18 cellular contexts compared by ENCODE assay signal in genomic region chr7:79034733-79035132, GRCh38.
DNase-seq lines count a peak whose midpoint lies in the region; ATAC-seq, FAIRE-seq and TF ChIP-seq lines count a peak whose summit lies in the region.
"Had no signal": no experiment of that assay in that cellular context is flagged by ENCODE, and none has a peak within 500 bp of the region (broad histone marks: within the 10 kb centered on the region; RNA-seq: fewer than 3 reads in every experiment).

No MANE protein-coding gene starts in this region.

- H3K9me3 ChIP-seq in breast epithelium (no peaks in the 10 kb centered on the region), H1 (ENCODE audit: insufficient read depth in 2 of 2, low read depth in 1 of 2, low read length in 1 of 2) (no peaks in the 10 kb centered on the region)
- H3K9me3 ChIP-seq: Caco-2 had no signal

- no TSS peak for BruUV-seq in MCF 10A (replicated peaks; lab: Mats Ljungman, UMichigan)

- WGBS in H1 (ENCODE audit: extremely low coverage in 1 of 2, insufficient coverage in 1 of 2, insufficient read length in 1 of 2, insufficient replicate concordance in 2 of 2, low coverage in 1 of 2, low lambda C conversion rate in 2 of 2, missing lambda C conversion rate in 1 of 2), 2 experiments, result 89% methylated on average over 5 of the region's 5 CpGs; no CpG with 5 or more reads in 1 of the 2 experiments

- no peak overlapping the region for H3K4me3 ChIP-seq in breast epithelium
- H3K4me3 ChIP-seq in H1 (ENCODE audit: extremely low read depth in 1 of 4, insufficient read depth in 2 of 4, low read depth in 3 of 4, low read length in 4 of 4), result no peak overlapping the region
- H3K4me3 ChIP-seq: GM23248 had no signal

- DNase-seq in MCF 10A (ENCODE audit: unreplicated experiment), result peak; percentile 2
- no peak for DNase-seq in breast epithelium (ENCODE audit: low spot score in 2 of 2)
- peak; percentile 52 for DNase-seq in NCI-H2227 (lab: John Stamatoyannopoulos, UW; ENCODE audit: unreplicated experiment)
- DNase-seq in H1 (ENCODE audit: low read depth in 1 of 2, low spot score in 2 of 2), result no peak
- DNase-seq in activated naive CD8-positive, alpha-beta T cell treated with anti-CD3 and anti-CD28 coated beads, Interleukin-2, amount 50 U/mL, for 24 hours, result no peak
- no peak for DNase-seq in activated CD4-positive, alpha-beta T cell treated with anti-CD3 and anti-CD28 coated beads, Interleukin-2, amount 10 ng/mL, durations not matched to agents 7 days and 5 days
- DNase-seq in activated naive CD4-positive, alpha-beta T cell treated with anti-CD3 and anti-CD28 coated beads, Interleukin-2, amount 10 ng/mL, durations not matched to agents 7 days and 5 days, result no peak
- DNase-seq: AML-193; Caco-2; CD4-positive, alpha-beta T cell; GM23248; HCEC 1CT had no signal

- no peak overlapping the region for H3K56ac ChIP-seq in H1 (replicated peaks; ENCODE audit: insufficient read length, low read depth, low read length)

- no peak for TF ChIP-seq EP300 in H1 (IDR thresholded peaks at IDR 0.05; ENCODE audit: borderline replicate concordance in 1 of 2, low read depth in 2 of 2, low read length in 2 of 2)

- H3K4me1 Mint-ChIP-seq in MCF 10A (ENCODE audit: insufficient read depth, unreplicated experiment), result no peaks in the 10 kb centered on the region
- no peaks in the 10 kb centered on the region for H3K4me1 Mint-ChIP-seq in activated naive CD8-positive, alpha-beta T cell treated with anti-CD3 and anti-CD28 coated beads, Interleukin-2, amount 50 U/mL, for 24 hours
- H3K4me1 Mint-ChIP-seq in activated CD4-positive, alpha-beta T cell treated with anti-CD3 and anti-CD28 coated beads, Interleukin-2, amount 10 ng/mL, durations not matched to agents 7 days and 5 days, result no peaks in the 10 kb centered on the region
- no peaks in the 10 kb centered on the region for H3K4me1 Mint-ChIP-seq in activated naive CD4-positive, alpha-beta T cell treated with anti-CD3 and anti-CD28 coated beads, Interleukin-2, amount 10 ng/mL, durations not matched to agents 7 days and 5 days

- H3K36me3 ChIP-seq in breast epithelium (no peaks in the 10 kb centered on the region), H1 (ENCODE audit: control insufficient read depth in 2 of 4, insufficient read depth in 4 of 4, low read length in 3 of 4) (no peaks in the 10 kb centered on the region)

- no peak overlapping the region for H3K27ac ChIP-seq in breast epithelium
- no peak overlapping the region for H3K27ac ChIP-seq in H1 (ENCODE audit: low read depth, low read length)
- H3K27ac ChIP-seq: C4-2B, GM23248 had no signal

- H4K8ac ChIP-seq in H1 (ENCODE audit: extremely low read depth, insufficient read depth, low read length), result no peak overlapping the region

- TF ChIP-seq RAD21 in H1 (IDR thresholded peaks at IDR 0.05 in 1 of 2, conservative IDR thresholded peaks at IDR 0.05 in 1 of 2; ENCODE audit: low read depth in 2 of 2, low read length in 2 of 2), result no peak

- H3K9me3 Mint-ChIP-seq in MCF 10A (ENCODE audit: unreplicated experiment), result no peaks in the 10 kb centered on the region
- H3K9me3 Mint-ChIP-seq in activated naive CD8-positive, alpha-beta T cell treated with anti-CD3 and anti-CD28 coated beads, Interleukin-2, amount 50 U/mL, for 24 hours, result peaks cover 4% of the 10 kb centered on the region
- H3K9me3 Mint-ChIP-seq in activated CD4-positive, alpha-beta T cell treated with anti-CD3 and anti-CD28 coated beads, Interleukin-2, amount 10 ng/mL, durations not matched to agents 7 days and 5 days, result peaks cover 4% of the 10 kb centered on the region
- no peaks in the 10 kb centered on the region for H3K9me3 Mint-ChIP-seq in activated naive CD4-positive, alpha-beta T cell treated with anti-CD3 and anti-CD28 coated beads, Interleukin-2, amount 10 ng/mL, durations not matched to agents 7 days and 5 days

- H3K79me1 ChIP-seq in H1 (ENCODE audit: low read depth, low read length), result no peaks in the 10 kb centered on the region

- H2BK120ac ChIP-seq in H1 (replicated peaks; ENCODE audit: low read depth, low read length), result no peak overlapping the region

- no peak for TF ChIP-seq CTCF in MCF 10A (IDR thresholded peaks at IDR 0.05; ENCODE audit: unreplicated experiment)
- no peak for TF ChIP-seq CTCF in breast epithelium (IDR thresholded peaks at IDR 0.05)
- TF ChIP-seq CTCF in H1 (IDR thresholded peaks at IDR 0.05; ENCODE audit: control extremely low read depth in 1 of 3, insufficient read depth in 1 of 3, low read depth in 1 of 3, low read length in 3 of 3), result no peak

- H4K5ac ChIP-seq in H1 (ENCODE audit: insufficient read length, low read depth, low read length), result no peak overlapping the region

- H2AK5ac ChIP-seq in H1 (ENCODE audit: low read depth, low read length), result no peak overlapping the region

- H3K4me3 Mint-ChIP-seq in MCF 10A (ENCODE audit: unreplicated experiment), result no peak overlapping the region
- no peak overlapping the region for H3K4me3 Mint-ChIP-seq in activated naive CD8-positive, alpha-beta T cell treated with anti-CD3 and anti-CD28 coated beads, Interleukin-2, amount 50 U/mL, for 24 hours
- H3K4me3 Mint-ChIP-seq in activated CD4-positive, alpha-beta T cell treated with anti-CD3 and anti-CD28 coated beads, Interleukin-2, amount 10 ng/mL, durations not matched to agents 7 days and 5 days, result no peak overlapping the region
- no peak overlapping the region for H3K4me3 Mint-ChIP-seq in activated naive CD4-positive, alpha-beta T cell treated with anti-CD3 and anti-CD28 coated beads, Interleukin-2, amount 10 ng/mL, durations not matched to agents 7 days and 5 days
- H3K4me3 Mint-ChIP-seq: CD4-positive, alpha-beta T cell had no signal

- H3K27me3 ChIP-seq in breast epithelium (no peaks in the 10 kb centered on the region), H1 (replicated peaks in 1 of 4; ENCODE audit: control insufficient read depth in 3 of 4, extremely low read depth in 1 of 4, insufficient read depth in 3 of 4, low read length in 3 of 4) (no peaks in the 10 kb centered on the region)

- no peaks in the 10 kb centered on the region for H4K20me1 ChIP-seq in H1 (replicated peaks in 1 of 2; ENCODE audit: control insufficient read depth in 1 of 2, insufficient read depth in 2 of 2, low read length in 2 of 2)

- H3K9ac ChIP-seq in H1 (replicated peaks in 1 of 4; ENCODE audit: extremely low read depth in 1 of 4, low read depth in 3 of 4, low read length in 3 of 4), result no peak overlapping the region
- H3K9ac ChIP-seq: GM23248 had no signal

- H3K23ac ChIP-seq in H1 (ENCODE audit: insufficient read length), result no peak overlapping the region

- no peak overlapping the region for H2BK20ac ChIP-seq in H1 (ENCODE audit: low read length)

- peak overlapping the region; percentile 6; the same call in 1 of the 2 replicates for H2AFZ ChIP-seq in H1 (ENCODE audit: low read length)
- H2AFZ ChIP-seq: GM23248 had no signal

- no peak overlapping the region for H2BK12ac ChIP-seq in H1 (ENCODE audit: low read depth, low read length)

- peaks cover 33% of the 10 kb centered on the region for H3K27me3 Mint-ChIP-seq in MCF 10A (ENCODE audit: insufficient read depth, unreplicated experiment)
- H3K27me3 Mint-ChIP-seq in activated naive CD8-positive, alpha-beta T cell treated with anti-CD3 and anti-CD28 coated beads, Interleukin-2, amount 50 U/mL, for 24 hours, result no peaks in the 10 kb centered on the region
- H3K27me3 Mint-ChIP-seq in activated CD4-positive, alpha-beta T cell treated with anti-CD3 and anti-CD28 coated beads, Interleukin-2, amount 10 ng/mL, durations not matched to agents 7 days and 5 days, result no peaks in the 10 kb centered on the region
- no peaks in the 10 kb centered on the region for H3K27me3 Mint-ChIP-seq in activated naive CD4-positive, alpha-beta T cell treated with anti-CD3 and anti-CD28 coated beads, Interleukin-2, amount 10 ng/mL, durations not matched to agents 7 days and 5 days
- H3K27me3 Mint-ChIP-seq: CD4-positive, alpha-beta T cell had no signal

- no peak overlapping the region for H3K4ac ChIP-seq in H1 (replicated peaks; ENCODE audit: insufficient read length, low read depth, low read length)

- no peak overlapping the region for H2BK5ac ChIP-seq in H1 (ENCODE audit: low read depth, low read length)

- no peak overlapping the region for H2BK15ac ChIP-seq in H1 (ENCODE audit: low read length)

- no peak for ATAC-seq in activated naive CD8-positive, alpha-beta T cell treated with anti-CD3 and anti-CD28 coated beads, Interleukin-2, amount 50 U/mL, for 24 hours

- intact Hi-C loops in MCF 10A (cut with micrococcal nuclease), result no loop called here
- intact Hi-C loops in breast epithelium (cut with DNase I; ENCODE audit: low total_unique reads), result no loop called here

- H4K91ac ChIP-seq in H1 (replicated peaks; ENCODE audit: insufficient read length, low read length), result no peak overlapping the region

- no peak for FAIRE-seq in H1 (lab: Jason Lieb, UNC)
- FAIRE-seq: A204.1, D721Med, G401.6, GM12891, H54 had no signal

- H3K4me1 ChIP-seq in breast epithelium (no peaks in the 10 kb centered on the region), H1 (replicated peaks in 1 of 4; ENCODE audit: control insufficient read depth in 3 of 4, insufficient read depth in 4 of 4, low read length in 3 of 4) (no peaks in the 10 kb centered on the region)
- H3K4me1 ChIP-seq: Caco-2 had no signal

- H3K4me2 ChIP-seq in H1 (ENCODE audit: insufficient read depth in 1 of 2, low read depth in 2 of 2, low read length in 2 of 2), result no peak overlapping the region

- POLR2A ChIA-PET in MCF 10A (lab: Yijun Ruan, JAX) (no interaction called here), H1 (lab: Charles Lee; ENCODE audit: partially characterized antibody) (no interaction called here)
- POLR2A ChIA-PET in activated CD4-positive, alpha-beta T cell treated with anti-CD3 and anti-CD28 coated beads, Interleukin-2, amount 10 ng/mL, durations not matched to agents 7 days and 5 days (lab: Charles Lee), result no interaction called here

- no peak for TF ChIP-seq POLR2A in breast epithelium (IDR thresholded peaks at IDR 0.05)
- TF ChIP-seq POLR2A in H1 (IDR thresholded peaks at IDR 0.05; ENCODE audit: control extremely low read depth in 1 of 2, low read depth in 2 of 2, low read length in 2 of 2), result no peak

- CTCF ChIA-PET in MCF 10A (lab: Yijun Ruan, JAX) (no interaction called here), H1 (lab: Charles Lee; ENCODE audit: partially characterized antibody) (no interaction called here)
- CTCF ChIA-PET in activated CD4-positive, alpha-beta T cell treated with anti-CD3 and anti-CD28 coated beads, Interleukin-2, amount 10 ng/mL, durations not matched to agents 7 days and 5 days (lab: Charles Lee), result no interaction called here
- CTCF ChIA-PET in activated naive CD4-positive, alpha-beta T cell treated with anti-CD3 and anti-CD28 coated beads, Interleukin-2, amount 10 ng/mL, durations not matched to agents 7 days and 5 days (lab: Charles Lee), result no interaction called here

- no peaks in the 10 kb centered on the region for H3K36me3 Mint-ChIP-seq in MCF 10A (ENCODE audit: insufficient read depth, unreplicated experiment)
- no peaks in the 10 kb centered on the region for H3K36me3 Mint-ChIP-seq in activated naive CD8-positive, alpha-beta T cell treated with anti-CD3 and anti-CD28 coated beads, Interleukin-2, amount 50 U/mL, for 24 hours (ENCODE audit: low read depth)
- no peaks in the 10 kb centered on the region for H3K36me3 Mint-ChIP-seq in activated CD4-positive, alpha-beta T cell treated with anti-CD3 and anti-CD28 coated beads, Interleukin-2, amount 10 ng/mL, durations not matched to agents 7 days and 5 days (ENCODE audit: low read depth)
- no peaks in the 10 kb centered on the region for H3K36me3 Mint-ChIP-seq in activated naive CD4-positive, alpha-beta T cell treated with anti-CD3 and anti-CD28 coated beads, Interleukin-2, amount 10 ng/mL, durations not matched to agents 7 days and 5 days

- H3K23me2 ChIP-seq in H1 (ENCODE audit: low read depth, low read length), result no peaks in the 10 kb centered on the region

- no peaks in the 10 kb centered on the region for H3K79me2 ChIP-seq in H1 (ENCODE audit: control insufficient read depth in 1 of 2, insufficient read depth in 2 of 2, low read length in 2 of 2)

- H3K18ac ChIP-seq in H1 (ENCODE audit: extremely low read depth, low read length), result no peak overlapping the region

- H3K27ac Mint-ChIP-seq in MCF 10A (ENCODE audit: low read depth, unreplicated experiment), result no peak overlapping the region
- no peak overlapping the region for H3K27ac Mint-ChIP-seq in activated naive CD8-positive, alpha-beta T cell treated with anti-CD3 and anti-CD28 coated beads, Interleukin-2, amount 50 U/mL, for 24 hours
- no peak overlapping the region for H3K27ac Mint-ChIP-seq in activated CD4-positive, alpha-beta T cell treated with anti-CD3 and anti-CD28 coated beads, Interleukin-2, amount 10 ng/mL, durations not matched to agents 7 days and 5 days
- H3K27ac Mint-ChIP-seq in activated naive CD4-positive, alpha-beta T cell treated with anti-CD3 and anti-CD28 coated beads, Interleukin-2, amount 10 ng/mL, durations not matched to agents 7 days and 5 days, result no peak overlapping the region
- H3K27ac Mint-ChIP-seq: CD4-positive, alpha-beta T cell had no signal

- H3K14ac ChIP-seq in H1 (ENCODE audit: insufficient read length), result no peak overlapping the region

Comparison
In these comparisons a context has a peak if more than half of its experiments do, and no peak if none do; other contexts are left out.
1. DNase-seq: peak in MCF 10A (single experiment) and NCI-H2227 (single experiment); none in breast epithelium (0 of 2), H1 (0 of 2), activated naive CD8-positive, alpha-beta T cell treated with anti-CD3 and anti-CD28 coated beads, Interleukin-2, amount 50 U/mL, for 24 hours (single experiment), activated CD4-positive, alpha-beta T cell treated with anti-CD3 and anti-CD28 coated beads, Interleukin-2, amount 10 ng/mL, durations not matched to agents 7 days and 5 days (single experiment) and activated naive CD4-positive, alpha-beta T cell treated with anti-CD3 and anti-CD28 coated beads, Interleukin-2, amount 10 ng/mL, durations not matched to agents 7 days and 5 days (single experiment).